21 cellular contexts compared by ENCODE assay signal in the genomic region with DNA sequence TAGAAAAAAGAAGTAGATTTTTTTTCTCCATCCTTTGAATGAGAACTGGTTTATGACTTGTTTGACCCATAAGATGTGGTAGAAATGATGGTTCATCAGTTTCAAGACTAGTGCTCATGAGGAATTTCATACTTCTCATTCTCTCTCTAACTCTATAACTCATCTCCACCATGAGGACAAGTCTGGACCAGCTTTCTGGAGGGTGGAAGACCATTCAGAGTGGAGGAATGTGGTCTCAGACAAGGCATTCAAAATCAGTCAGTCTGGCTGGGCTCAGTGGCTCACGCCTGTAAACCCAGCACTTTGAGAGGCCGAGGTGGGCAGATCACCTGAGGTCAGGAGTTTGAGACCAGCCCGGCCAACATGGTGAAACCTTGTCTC. TPM values are rescaled to one million over a fixed set of nuclear protein-coding genes. Genes with fewer than 3 reads are reported as not detected.
DNase-seq lines count a peak whose midpoint lies in the region; ATAC-seq, FAIRE-seq and TF ChIP-seq lines count a peak whose summit lies in the region.
"Had no signal": no experiment of that assay in that cellular context is flagged by ENCODE, and none has a peak within 500 bp of the region (broad histone marks: within the 10 kb centered on the region; RNA-seq: fewer than 3 reads in every experiment).

No MANE protein-coding gene starts in this region.

- H3K27ac ChIP-seq in naive thymus-derived CD4-positive, alpha-beta T cell (ENCODE audit: low read depth, low read length) = no peak overlapping the region

- no peaks in the 10 kb centered on the region for H3K9me3 Mint-ChIP-seq in activated naive CD4-positive, alpha-beta T cell treated with anti-CD3 and anti-CD28 coated beads, Interleukin-2, amount 50 U/mL, for 72 hours
- H3K9me3 Mint-ChIP-seq in naive thymus-derived CD4-positive, alpha-beta T cell = peaks cover 0 to 5% (median 0%) of the 10 kb centered on the region in 11 donors
- H3K9me3 Mint-ChIP-seq: HFFc6 had no signal

- no peak for TF ChIP-seq CTCF in bronchial epithelial cell (IDR thresholded peaks at IDR 0.05; ENCODE audit: insufficient read depth, low read length, severe bottlenecking)

- POLR2A ChIA-PET in naive thymus-derived CD4-positive, alpha-beta T cell (lab: Charles Lee) = interaction anchor here (1.2 to 3.5 kb wide), 2 partner anchors 65 to 99 kb away, joined by 3 to 17 read pairs; a partner anchor contains a TSS

- H3K27ac Mint-ChIP-seq in activated naive CD4-positive, alpha-beta T cell treated with anti-CD3 and anti-CD28 coated beads, Interleukin-2, amount 50 U/mL, for 72 hours = peak overlapping the region in 1 of 2 donors; percentile 70
- H3K27ac Mint-ChIP-seq in naive thymus-derived CD4-positive, alpha-beta T cell = peak overlapping the region in 5 of 9 donors; percentile 20 to 93 (median 81)
- H3K27ac Mint-ChIP-seq: HFFc6 had no signal

- H3K36me3 ChIP-seq in bronchial epithelial cell (ENCODE audit: control insufficient read depth, insufficient read depth, low read length) = no peaks in the 10 kb centered on the region
- H3K36me3 ChIP-seq in naive thymus-derived CD4-positive, alpha-beta T cell (ENCODE audit: control insufficient read depth in 2 of 3, insufficient read depth in 3 of 3, low read length in 3 of 3) = no peaks in the 10 kb centered on the region

- no peak for FAIRE-seq in bronchial epithelial cell (lab: Jason Lieb, UNC)
- FAIRE-seq in GM19239 (lab: Jason Lieb, UNC) = no peak
- FAIRE-seq: H54 had no signal

- intact Hi-C loops in naive thymus-derived CD4-positive, alpha-beta T cell (cut with micrococcal nuclease) = no loop called here

- no peaks in the 10 kb centered on the region for H3K9me3 ChIP-seq in naive thymus-derived CD4-positive, alpha-beta T cell (ENCODE audit: control insufficient read depth in 2 of 3, low read length in 3 of 3)

- peaks cover 38 to 80% (median 68%) of the 10 kb centered on the region in 7 donors for H3K4me1 Mint-ChIP-seq in naive thymus-derived CD4-positive, alpha-beta T cell

- H3K27me3 ChIP-seq in bronchial epithelial cell (ENCODE audit: control insufficient read depth, insufficient read depth, low read length) = no peaks in the 10 kb centered on the region
- no peaks in the 10 kb centered on the region for H3K27me3 ChIP-seq in naive thymus-derived CD4-positive, alpha-beta T cell (ENCODE audit: control insufficient read depth in 2 of 2, insufficient read depth in 2 of 2, low read length in 2 of 2)

- H3K36me3 Mint-ChIP-seq in activated naive CD4-positive, alpha-beta T cell treated with anti-CD3 and anti-CD28 coated beads, Interleukin-2, amount 50 U/mL, for 72 hours = peaks cover 6 to 7% of the 10 kb centered on the region in 2 donors
- H3K36me3 Mint-ChIP-seq in naive thymus-derived CD4-positive, alpha-beta T cell = peaks cover 0 to 2% (median 0%) of the 10 kb centered on the region in 5 donors

- ATAC-seq in activated naive CD4-positive, alpha-beta T cell treated with anti-CD3 and anti-CD28 coated beads, Interleukin-2, amount 50 U/mL, for 72 hours = peak; percentile 15 to 37
- ATAC-seq in naive thymus-derived CD4-positive, alpha-beta T cell = no peak

- H3K4me3 Mint-ChIP-seq in naive thymus-derived CD4-positive, alpha-beta T cell = peak overlapping the region in 1 of 10 donors; percentile 32
- H3K4me3 Mint-ChIP-seq: HFFc6 had no signal

- CTCF ChIA-PET in naive thymus-derived CD4-positive, alpha-beta T cell (lab: Charles Lee) = interaction anchor here (4.1 kb wide), 1 partner anchor 10 kb away, joined by 26 read pairs; a partner anchor contains a TSS

- DNase-seq in activated naive CD4-positive, alpha-beta T cell treated with anti-CD3 and anti-CD28 coated beads, Interleukin-2, amount 50 U/mL, for 72 hours (ENCODE audit: low spot score in 2 of 2) = no peak
- DNase-seq in activated naive CD4-positive, alpha-beta T cell (lab: John Stamatoyannopoulos, UW) = no peak
- DNase-seq in HPDE6-E6E7 (ENCODE audit: extremely low spot score) = peak; percentile 35
- DNase-seq in bronchial epithelial cell (ENCODE audit: low read depth) = peak; percentile 97
- no peak for DNase-seq in naive thymus-derived CD4-positive, alpha-beta T cell
- no peak for DNase-seq in GM19239 (ENCODE audit: insufficient read length, low spot score)
- DNase-seq in putamen (ENCODE audit: low spot score) = no peak
- DNase-seq: ACHN, C1 segment of cervical spinal cord, DMS79 treated with DMSO at 0.1 percent for 48 hours, HFFc6, KG1, NCI-H1417, NCI-H187, NCI-H2107, NCI-H510A, NCI-H748 treated with DMSO at 0.1 percent for 48 hours, SIG-M5 had no signal

- H3K4me3 ChIP-seq in bronchial epithelial cell (ENCODE audit: low read depth, low read length) = no peak overlapping the region
- no peak overlapping the region for H3K4me3 ChIP-seq in naive thymus-derived CD4-positive, alpha-beta T cell (ENCODE audit: low read length)

- H3K4me1 ChIP-seq in naive thymus-derived CD4-positive, alpha-beta T cell (ENCODE audit: control insufficient read depth in 2 of 2, insufficient read depth in 2 of 2, low read length in 2 of 2) = peaks cover 11 to 34% of the 10 kb centered on the region in 2 donors

- H3K27me3 Mint-ChIP-seq in naive thymus-derived CD4-positive, alpha-beta T cell = peaks cover 0 to 4% (median 0%) of the 10 kb centered on the region in 5 donors

RNA-seq across cellular contexts. Expression of a gene that starts 3.5 kb away (rescaled TPM):
- total RNA-seq in activated naive CD4-positive, alpha-beta T cell treated with anti-CD3 and anti-CD28 coated beads, Interleukin-2, amount 50 U/mL, for 72 hours = 10 to 100 TPM; 11.4 to 12.7 TPM
- 6.8 and 8.1 TPM in 2 replicates for total RNA-seq in bronchial epithelial cell
- 10 to 100 TPM; 12.2 to 29.1 (median 16.1) TPM for total RNA-seq in naive thymus-derived CD4-positive, alpha-beta T cell
- 10 to 100 TPM; 19.7 to 43.0 TPM for polyA plus RNA-seq in naive thymus-derived CD4-positive, alpha-beta T cell

RNA-seq across cellular contexts. Expression of a gene that starts 10.8 kb away (rescaled TPM):
- total RNA-seq in activated naive CD4-positive, alpha-beta T cell treated with anti-CD3 and anti-CD28 coated beads, Interleukin-2, amount 50 U/mL, for 72 hours = 1 to 10 TPM; 3.0 to 4.6 TPM
- total RNA-seq in bronchial epithelial cell = 0.79 and 1.7 TPM in 2 replicates
- total RNA-seq in naive thymus-derived CD4-positive, alpha-beta T cell = 1 to 10 TPM; 4.4 to 8.5 (median 6.2) TPM
- 1 to 10 TPM; 6.3 to 6.4 TPM for polyA plus RNA-seq in naive thymus-derived CD4-positive, alpha-beta T cell

RNA-seq across cellular contexts. Expression of a gene that starts 28.5 kb away (rescaled TPM):
- not detected for total RNA-seq in activated naive CD4-positive, alpha-beta T cell treated with anti-CD3 and anti-CD28 coated beads, Interleukin-2, amount 50 U/mL, for 72 hours
- not detected in 2 replicates for total RNA-seq in bronchial epithelial cell
- total RNA-seq in naive thymus-derived CD4-positive, alpha-beta T cell = not detected
- not detected for polyA plus RNA-seq in naive thymus-derived CD4-positive, alpha-beta T cell
- total RNA-seq: HFFc6, HT-29, RPMI7951 had no signal

RNA-seq across cellular contexts. Expression of a gene that starts 44.7 kb away (rescaled TPM):
- total RNA-seq in activated naive CD4-positive, alpha-beta T cell treated with anti-CD3 and anti-CD28 coated beads, Interleukin-2, amount 50 U/mL, for 72 hours = under 1 TPM; 0.46 to 0.97 TPM
- 0.26 TPM in 1 of 2 replicates, not detected in the other for total RNA-seq in bronchial epithelial cell
- total RNA-seq in naive thymus-derived CD4-positive, alpha-beta T cell = under 1 TPM in 2 of 5 experiments, not detected in 3; 0.15 to 0.22 TPM
- under 1 TPM; 0.08 to 0.12 TPM for polyA plus RNA-seq in naive thymus-derived CD4-positive, alpha-beta T cell

RNA-seq across cellular contexts. Expression of a gene that starts 58.9 kb away (rescaled TPM):
- total RNA-seq in activated naive CD4-positive, alpha-beta T cell treated with anti-CD3 and anti-CD28 coated beads, Interleukin-2, amount 50 U/mL, for 72 hours = not detected
- total RNA-seq in bronchial epithelial cell = not detected in 2 replicates
- not detected for total RNA-seq in naive thymus-derived CD4-positive, alpha-beta T cell
- polyA plus RNA-seq in naive thymus-derived CD4-positive, alpha-beta T cell = not detected
- total RNA-seq: HFFc6, HT-29, RPMI7951 had no signal

Comparison
In these comparisons a context has a peak if more than half of its experiments do, and no peak if none do; other contexts are left out.
1. DNase-seq: peak in HPDE6-E6E7 (single experiment) and bronchial epithelial cell (single experiment); none in activated naive CD4-positive, alpha-beta T cell treated with anti-CD3 and anti-CD28 coated beads, Interleukin-2, amount 50 U/mL, for 72 hours (0 of 2), activated naive CD4-positive, alpha-beta T cell (0 of 4), naive thymus-derived CD4-positive, alpha-beta T cell (0 of 9), GM19239 (single experiment) and putamen (single experiment).